Comparison of ENCODE assay signal across 25 cellular contexts in the genomic region with DNA sequence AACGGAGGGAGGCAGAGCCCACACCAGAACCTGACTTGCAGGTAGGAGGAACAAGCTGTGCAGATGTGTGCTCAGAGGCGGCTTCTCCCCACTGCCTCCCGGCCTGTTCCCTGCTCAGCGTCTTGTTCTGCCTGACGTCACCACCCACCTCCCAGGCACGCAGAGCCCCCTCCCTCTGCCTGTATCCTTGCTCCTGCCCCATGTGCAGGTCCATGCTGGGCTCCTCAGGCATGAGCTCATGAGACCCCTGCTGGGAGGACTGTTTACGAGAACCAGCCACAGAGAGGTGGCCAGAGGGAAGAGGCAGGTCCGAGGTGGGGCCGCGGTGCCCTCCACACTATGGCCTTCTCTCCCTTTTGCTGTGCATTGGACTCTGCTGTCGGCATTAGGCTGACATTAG. TPM values are rescaled to one million over a fixed set of nuclear protein-coding genes. Genes with fewer than 3 reads are reported as not detected.
"Had no signal": no experiment of that assay in that cellular context is flagged by ENCODE, and none has a peak within 500 bp of the region (broad histone marks: within the 10 kb centered on the region; RNA-seq: fewer than 3 reads in every experiment).

No MANE protein-coding gene starts in this region.

- ATAC-seq: activated T-cell treated with anti-CD3 and anti-CD28 coated beads, Interleukin-2, amount 50 U/mL, for 4 hours; PC-3 had no signal

- DNase-seq: activated B cell treated with CpG ODN at 0.5 μM for 24 hours; activated CD4-positive, alpha-beta memory T cell treated with anti-CD3 and anti-CD28 coated beads for 36 hours; activated CD4-positive, alpha-beta T cell treated with anti-CD3 and anti-CD28 coated beads for 1 hour; activated CD4-positive, alpha-beta T cell treated with anti-CD3 and anti-CD28 coated beads, Interleukin-2, amount 10 ng/mL, durations not matched to agents 24 days and 14 days; activated CD8-positive, alpha-beta memory T cell treated with anti-CD3 and anti-CD28 coated beads for 24 hours; activated effector memory CD4-positive, alpha-beta T cell treated with anti-CD3 and anti-CD28 coated beads, Interleukin-2, amount 50 U/mL, for 16 hours; activated naive CD4-positive, alpha-beta T cell treated with anti-CD3 and anti-CD28 coated beads for 36 hours; activated T-cell treated with anti-CD3 and anti-CD28 coated beads, Interleukin-2, amount 50 U/mL, for 4 hours; amygdala; MG63; MV-4-11; NCI-H1092 treated with DMSO at 0.1 percent for 48 hours; NCI-H1436 treated with DMSO at 0.1 percent for 48 hours; NCI-H1930; NCI-H2171; NCI-H2227 treated with DMSO at 0.1 percent for 48 hours; NCI-H510A; NCI-H526 treated with DMSO at 0.1 percent for 48 hours; PC-3; SHP77 treated with DMSO at 0.1 percent for 48 hours; T-helper 9 cell had no signal

- H3K36me3 Mint-ChIP-seq: activated CD4-positive, alpha-beta memory T cell treated with anti-CD3 and anti-CD28 coated beads for 36 hours; activated naive CD8-positive, alpha-beta T cell; brain had no signal

- H3K4me3 ChIP-seq: MG63 had no signal

- H3K4me3 Mint-ChIP-seq: activated B cell treated with CpG ODN at 0.5 μM for 24 hours; activated CD4-positive, alpha-beta memory T cell treated with anti-CD3 and anti-CD28 coated beads for 36 hours; activated CD4-positive, alpha-beta T cell treated with anti-CD3 and anti-CD28 coated beads, Interleukin-2, amount 10 ng/mL, durations not matched to agents 24 days and 14 days; activated naive CD4-positive, alpha-beta T cell treated with anti-CD3 and anti-CD28 coated beads for 36 hours; activated naive CD8-positive, alpha-beta T cell; activated T-cell treated with anti-CD3 and anti-CD28 coated beads, Interleukin-2, amount 50 U/mL, for 4 hours; brain; T-helper 1 cell treated with Interleukin-12 subunit alpha and Interleukin-12 subunit beta and Interleukin-4 antibody, amounts not matched to agents 30 μg/mL and 1 μg/mL, for 36 hours had no signal

- H3K9me3 Mint-ChIP-seq: activated B cell treated with CpG ODN at 0.5 μM for 24 hours; activated CD4-positive, alpha-beta memory T cell treated with anti-CD3 and anti-CD28 coated beads for 36 hours; activated CD4-positive, alpha-beta T cell treated with anti-CD3 and anti-CD28 coated beads, Interleukin-2, amount 10 ng/mL, durations not matched to agents 24 days and 14 days; activated naive CD4-positive, alpha-beta T cell treated with anti-CD3 and anti-CD28 coated beads for 36 hours; T-helper 1 cell treated with Interleukin-12 subunit alpha and Interleukin-12 subunit beta and Interleukin-4 antibody, amounts not matched to agents 30 μg/mL and 1 μg/mL, for 36 hours had no signal

- H3K27ac Mint-ChIP-seq: activated B cell treated with CpG ODN at 0.5 μM for 24 hours; activated CD4-positive, alpha-beta memory T cell treated with anti-CD3 and anti-CD28 coated beads for 36 hours; activated CD4-positive, alpha-beta T cell treated with anti-CD3 and anti-CD28 coated beads, Interleukin-2, amount 10 ng/mL, durations not matched to agents 24 days and 14 days; activated naive CD4-positive, alpha-beta T cell treated with anti-CD3 and anti-CD28 coated beads for 36 hours; activated naive CD8-positive, alpha-beta T cell; brain; T-helper 1 cell treated with Interleukin-12 subunit alpha and Interleukin-12 subunit beta and Interleukin-4 antibody, amounts not matched to agents 30 μg/mL and 1 μg/mL, for 36 hours had no signal

- H3K4me1 Mint-ChIP-seq: activated B cell treated with CpG ODN at 0.5 μM for 24 hours; activated CD4-positive, alpha-beta T cell treated with anti-CD3 and anti-CD28 coated beads, Interleukin-2, amount 10 ng/mL, durations not matched to agents 24 days and 14 days had no signal

- H3K36me3 ChIP-seq: MG63 had no signal

RNA-seq across cellular contexts. Expression of a gene that starts 45.5 kb away (rescaled TPM):
- total RNA-seq: activated CD4-positive, alpha-beta memory T cell treated with anti-CD3 and anti-CD28 coated beads for 36 hours; activated CD4-positive, alpha-beta T cell treated with anti-CD3 and anti-CD28 coated beads, Interleukin-2, amount 10 ng/mL, durations not matched to agents 24 days and 14 days; activated naive CD4-positive, alpha-beta T cell treated with anti-CD3 and anti-CD28 coated beads for 36 hours; activated T-cell treated with anti-CD3 and anti-CD28 coated beads, Interleukin-2, amount 50 U/mL, for 4 hours; PC-3; SK-MEL-5 had no signal
